Comparison of ENCODE assay signal across 8 cellular contexts in the genomic region with DNA sequence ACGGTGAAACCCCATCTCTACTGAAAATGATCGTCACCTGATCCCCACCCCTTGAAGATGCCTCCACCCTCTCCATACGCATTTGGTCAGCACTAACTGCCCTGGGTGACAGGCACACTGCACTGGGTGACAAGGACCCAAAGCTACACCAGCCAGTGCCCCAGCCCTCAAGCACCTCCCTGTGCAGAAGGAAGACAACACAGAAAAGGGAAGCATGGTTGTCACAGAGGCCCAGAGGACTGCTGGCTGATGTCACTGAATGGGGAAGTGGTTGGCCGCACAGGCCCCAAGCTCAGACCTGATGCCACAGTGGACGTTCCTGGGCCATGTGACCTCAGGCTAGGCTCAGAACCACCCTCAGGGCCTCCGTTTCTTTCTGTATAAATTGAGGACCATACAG. TPM values are rescaled to one million over a fixed set of nuclear protein-coding genes. Genes with fewer than 3 reads are reported as not detected.
DNase-seq lines count a peak whose midpoint lies in the region; ATAC-seq, FAIRE-seq and TF ChIP-seq lines count a peak whose summit lies in the region.

No MANE protein-coding gene starts in this region.

- no peak for FAIRE-seq in A549 (lab: Jason Lieb, UNC)
- FAIRE-seq in frontal cortex (lab: Jason Lieb, UNC) = no peak

- no peak for TF ChIP-seq CTCF in A549 (IDR thresholded peaks at IDR 0.05)
- no peak for TF ChIP-seq CTCF in lower lobe of right lung (IDR thresholded peaks at IDR 0.05)

- CTCF ChIA-PET in A549 (lab: Yijun Ruan, JAX) = interaction anchor here (1.0 to 1.5 kb wide), 2 partner anchors 24 to 39 kb away, joined by 3 to 7 read pairs; no protein-coding TSS in a partner anchor

- no peak for TF ChIP-seq EP300 in A549 (IDR thresholded peaks at IDR 0.05)

- H3K36me3 ChIP-seq in lower lobe of right lung = peaks cover 13% of the 10 kb centered on the region

- no peaks in the 10 kb centered on the region for H3K9me3 ChIP-seq in A549
- H3K9me3 ChIP-seq in lower lobe of right lung = no peaks in the 10 kb centered on the region

- DNase-seq in A549 (ENCODE audit: low read depth in 1 of 2, low spot score in 1 of 2) = no peak
- peak; percentile 47 for DNase-seq in GM19238 (ENCODE audit: insufficient read length, low spot score)
- DNase-seq in UCSD-AML1 (lab: John Stamatoyannopoulos, UW; ENCODE audit: unreplicated experiment) = peak; percentile 72
- peak; percentile 89 for DNase-seq in lower lobe of right lung
- DNase-seq in frontal cortex (ENCODE audit: low spot score in 2 of 2) = no peak
- DNase-seq in NCI-H1092 (lab: John Stamatoyannopoulos, UW) = no peak
- DNase-seq in middle frontal gyrus (ENCODE audit: extremely low spot score, low spot score) = no peak

- H3K27me3 ChIP-seq in lower lobe of right lung (ENCODE audit: low read depth) = no peaks in the 10 kb centered on the region

- TF ChIP-seq RAD21 in A549 (conservative IDR thresholded peaks at IDR 0.05 in 1 of 2, IDR thresholded peaks at IDR 0.05 in 1 of 2) = no peak

- H3K4me3 ChIP-seq in A549 (no peak overlapping the region), lower lobe of right lung (no peak overlapping the region)

- intact Hi-C loops in lower lobe of right lung (cut with DNase I) = no loop called here

- no peak for TF ChIP-seq POLR2A in A549 (IDR thresholded peaks at IDR 0.05; ENCODE audit: low read length)

- POLR2A ChIA-PET in A549 (lab: Yijun Ruan, JAX) = no interaction called here

- 89% methylated on average over 6 of the region's 6 CpGs for WGBS in A549 (ENCODE audit: missing lambda C conversion rate)

- no peak overlapping the region for H3K4me2 ChIP-seq in A549

- peaks cover 7% of the 10 kb centered on the region; the same call in 2 of the 3 replicates for H3K4me1 ChIP-seq in A549
- peaks cover 25% of the 10 kb centered on the region for H3K4me1 ChIP-seq in lower lobe of right lung

- ATAC-seq in A549 (no peak), HG03135 (IDR thresholded peaks at IDR 0.05; ENCODE audit: unreplicated experiment) (peak; percentile 62), lower lobe of right lung (peak; percentile 74 to 88)

- H3K27ac ChIP-seq in A549 (no peak overlapping the region), lower lobe of right lung (peak overlapping the region; percentile 70)

TF ChIP-seq in A549, 52 proteins besides CTCF, POLR2A, EP300 and RAD21:
- TF ChIP-seq FOXS1 (CRISPR knock-in tag; IDR thresholded peaks at IDR 0.05) (no peak), POLR2AphosphoS2 (conservative IDR thresholded peaks at IDR 0.05; ENCODE audit: low read length) (peak; percentile 50; the same call in 1 of the 2 replicates), FOSB (CRISPR knock-in tag; IDR thresholded peaks at IDR 0.05) (no peak), JUN (IDR thresholded peaks at IDR 0.05) (0 out of 5 replicates have a peak, but pooled peaks of 1 of the 2 experiments have one; percentile 9)

RNA-seq across cellular contexts. Expression of gene PILRA, which starts 4.2 kb away (rescaled TPM):
- polyA plus RNA-seq in A549 (2011; rRNA removed) = 3.3 and 3.9 TPM in 2 replicates
- 1.8 and 2.1 TPM in 2 replicates for polyA plus RNA-seq in A549 (2012; cell fraction: cytosol; rRNA removed)
- polyA plus RNA-seq in A549 (2012; cell fraction: nucleus; rRNA removed) = 16.9 and 20.3 TPM in 2 replicates
- 1.9 to 3.8 TPM (median 3.4 TPM) in 3 replicates for polyA plus RNA-seq in A549 (2017; fragmentation: RNase III; extraction: RNeasy Plus Mini Kit Qiagen cat#74134 plus additional on column Dnase treatment)
- polyA minus RNA-seq in A549 (2011; rRNA and poly(A)+ RNA removed) = 3.1 and 3.7 TPM in 2 replicates
- 48.7 TPM for total RNA-seq in lower lobe of right lung
- total RNA-seq in frontal cortex = 0.82 TPM

RNA-seq across cellular contexts. Expression of gene PILRB, which starts 11.2 kb away (rescaled TPM):
- polyA plus RNA-seq in A549 (2011; rRNA removed) = 24.9 and 28.6 TPM in 2 replicates
- 47.0 and 50.9 TPM in 2 replicates for polyA plus RNA-seq in A549 (2012; cell fraction: cytosol; rRNA removed)
- polyA plus RNA-seq in A549 (2012; cell fraction: nucleus; rRNA removed) = 539 and 545 TPM in 2 replicates
- 45.3 to 47.8 TPM (median 46.7 TPM) in 3 replicates for polyA plus RNA-seq in A549 (2017; fragmentation: RNase III; extraction: RNeasy Plus Mini Kit Qiagen cat#74134 plus additional on column Dnase treatment)
- 12.0 and 12.7 TPM in 2 replicates for polyA minus RNA-seq in A549 (2011; rRNA and poly(A)+ RNA removed)
- 35.9 TPM for total RNA-seq in lower lobe of right lung
- total RNA-seq in frontal cortex = 9.0 TPM

RNA-seq across cellular contexts. Expression of gene ZCWPW1, which starts 59.4 kb away (rescaled TPM):
- polyA plus RNA-seq in A549 (2011; rRNA removed) = 3.5 and 4.2 TPM in 2 replicates
- 1.2 and 1.6 TPM in 2 replicates for polyA plus RNA-seq in A549 (2012; cell fraction: cytosol; rRNA removed)
- 1.7 TPM in 2 replicates for polyA plus RNA-seq in A549 (2012; cell fraction: nucleus; rRNA removed)
- 1.9 to 2.5 TPM (median 2.0 TPM) in 3 replicates for polyA plus RNA-seq in A549 (2017; fragmentation: RNase III; extraction: RNeasy Plus Mini Kit Qiagen cat#74134 plus additional on column Dnase treatment)
- 1.4 and 2.7 TPM in 2 replicates for polyA minus RNA-seq in A549 (2011; rRNA and poly(A)+ RNA removed)
- 4.9 TPM for total RNA-seq in lower lobe of right lung
- 2.0 TPM for total RNA-seq in frontal cortex

Comparison
In these comparisons a context has a peak if more than half of its experiments do, and no peak if none do; other contexts are left out.
1. ATAC-seq: peak in HG03135 (single experiment) and lower lobe of right lung (2 of 2); none in A549 (0 of 2).
2. DNase-seq: peak in GM19238 (single experiment), UCSD-AML1 (single experiment) and lower lobe of right lung (single experiment); none in A549 (0 of 2), frontal cortex (0 of 2), NCI-H1092 (single experiment) and middle frontal gyrus (single experiment).
3. RNA of gene PILRA, which starts 4.2 kb away (total RNA-seq): 48.7 TPM in lower lobe of right lung (single experiment); 0.82 TPM in frontal cortex (single experiment); every median in the first group is over 10 times any median in the second.